In genomic region chr4:55358668-55359067, GRCh38 we compare ENCODE assay signal across 1 cellular context.
TF ChIP-seq lines count a peak whose summit lies in the region.

No MANE protein-coding gene starts in this region.

TF ChIP-seq in WTC11, 78 proteins besides CTCF, POLR2A, EP300 and RAD21 (continued from another document):
- TF ChIP-seq ATF6 (CRISPR knock-in tag; IDR thresholded peaks at IDR 0.05) (no peak), FOXP1 (CRISPR knock-in tag; IDR thresholded peaks at IDR 0.05; ENCODE audit: borderline replicate concordance) (no peak), ZNF512 (CRISPR knock-in tag; IDR thresholded peaks at IDR 0.05; ENCODE audit: borderline replicate concordance) (no peak), NFYB (CRISPR knock-in tag; conservative IDR thresholded peaks at IDR 0.05; ENCODE audit: low read depth) (no peak)
TF ChIP-seq in WTC11: peak in this region for 0.
